In the genomic region with DNA sequence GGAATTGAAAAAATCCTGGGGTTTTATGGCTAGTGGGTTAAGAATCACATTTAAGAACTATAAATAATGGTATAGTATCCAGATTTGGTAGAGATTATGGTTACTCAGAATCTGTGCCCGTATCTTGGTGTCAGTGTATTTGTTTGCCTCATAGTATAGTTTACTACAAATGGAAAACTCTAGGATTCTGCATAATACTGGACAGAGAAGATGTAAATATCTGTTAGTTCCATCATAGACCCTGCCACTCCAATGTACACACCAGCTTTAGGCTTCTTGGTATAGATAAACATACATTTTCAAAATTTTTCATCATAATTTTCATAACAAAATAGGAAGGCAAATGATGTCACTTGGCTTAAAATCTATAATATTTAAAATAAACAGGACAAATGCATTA, we compare ENCODE assay signal across 20 cellular contexts.
DNase-seq lines count a peak whose midpoint lies in the region; ATAC-seq and TF ChIP-seq lines count a peak whose summit lies in the region.
"Had no signal": no experiment of that assay in that cellular context is flagged by ENCODE, and none has a peak within 500 bp of the region (broad histone marks: within the 10 kb centered on the region; RNA-seq: fewer than 3 reads in every experiment).

No MANE protein-coding gene starts in this region.

- intact Hi-C loops in PC-3 (cut with micrococcal nuclease) = no loop called here

- no peaks in the 10 kb centered on the region for H3K9me3 ChIP-seq in PC-3 (ENCODE audit: low read length)
- H3K9me3 ChIP-seq in MG63 = no peaks in the 10 kb centered on the region; the same call in 1 of the 2 replicates
- H3K9me3 ChIP-seq: BE2C had no signal

- no peak for DNase-seq in T-helper 2 cell treated with Interferon-gamma antibody and Interleukin-4, amounts not matched to agents 5 μg/mL and 100 μg/mL, for 36 hours (ENCODE audit: low spot score)
- no peak for DNase-seq in T-helper 2 cell
- no peak for DNase-seq in PC-3
- no peak for DNase-seq in kidney glomerular epithelial cell (lab: John Stamatoyannopoulos, UW)
- DNase-seq in NCI-H1105 (lab: John Stamatoyannopoulos, UW) = no peak
- DNase-seq in mucosa of gallbladder (ENCODE audit: low spot score) = no peak
- no peak for DNase-seq in MG63
- DNase-seq: 8988T; BE2C; Calu3; CD4-positive, alpha-beta T cell; EL; MV-4-11; NCI-H1417 treated with DMSO at 0.1 percent for 48 hours; NCI-H2029 treated with DMSO at 0.1 percent for 48 hours; NCI-H2171 treated with DMSO at 0.1 percent for 48 hours; NCI-H446; Right ventricle myocardium superior had no signal

- H3K27me3 ChIP-seq in PC-3 (ENCODE audit: low read length) (0 out of 2 replicates have a peak, but pooled peaks cover 5% of the 10 kb centered on the region), MG63 (no peaks in the 10 kb centered on the region)
- H3K27me3 ChIP-seq: BE2C had no signal

- H3F3A ChIP-seq in PC-3 (ENCODE audit: low read length, unreplicated experiment) = no peaks in the 10 kb centered on the region

- H3K4me2 ChIP-seq in PC-3 (ENCODE audit: low read length) = peak overlapping the region; percentile 48

- CTCF ChIA-PET in PC-3 (lab: Charles Lee) = no interaction called here

- H3K9me3 Mint-ChIP-seq in T-helper 2 cell treated with Interferon-gamma antibody and Interleukin-4, amounts not matched to agents 5 μg/mL and 100 μg/mL, for 36 hours = peaks cover 4% of the 10 kb centered on the region

- POLR2A ChIA-PET in PC-3 (lab: Charles Lee; ENCODE audit: unreplicated experiment) = no interaction called here

- no peaks in the 10 kb centered on the region for H4K20me1 ChIP-seq in PC-3 (ENCODE audit: low read length)

- H3K4me3 ChIP-seq in PC-3 (ENCODE audit: low read length) (no peak overlapping the region), MG63 (no peak overlapping the region)

- no peak overlapping the region for H2AFZ ChIP-seq in PC-3 (ENCODE audit: low read length)

- BruUV-seq in PC-3 (replicated peaks; lab: Mats Ljungman, UMichigan) = no TSS peak

- peak overlapping the region; percentile 61 for H3K27ac ChIP-seq in PC-3 (ENCODE audit: low read length)

- H3K27ac Mint-ChIP-seq in T-helper 2 cell treated with Interferon-gamma antibody and Interleukin-4, amounts not matched to agents 5 μg/mL and 100 μg/mL, for 36 hours = peak overlapping the region; percentile 34
- H3K27ac Mint-ChIP-seq: CD4-positive, alpha-beta T cell; IgD-negative memory B cell had no signal

- ATAC-seq in HG03565 (IDR thresholded peaks at IDR 0.05; ENCODE audit: unreplicated experiment) (peak; percentile 12), PC-3 (no peak)

- no peaks in the 10 kb centered on the region for H3K36me3 ChIP-seq in PC-3 (ENCODE audit: low read depth, low read length)
- H3K36me3 ChIP-seq in MG63 = no peaks in the 10 kb centered on the region
- H3K36me3 ChIP-seq: BE2C had no signal

- H3K4me1 Mint-ChIP-seq in T-helper 2 cell treated with Interferon-gamma antibody and Interleukin-4, amounts not matched to agents 5 μg/mL and 100 μg/mL, for 36 hours (ENCODE audit: low read depth) = peaks cover 22% of the 10 kb centered on the region
- H3K4me1 Mint-ChIP-seq: IgD-negative memory B cell had no signal

- peaks cover 11% of the 10 kb centered on the region for H3K27me3 Mint-ChIP-seq in T-helper 2 cell treated with Interferon-gamma antibody and Interleukin-4, amounts not matched to agents 5 μg/mL and 100 μg/mL, for 36 hours (ENCODE audit: low read depth)
- H3K27me3 Mint-ChIP-seq: CD4-positive, alpha-beta T cell; IgD-negative memory B cell had no signal

- no peaks in the 10 kb centered on the region for H3K79me2 ChIP-seq in PC-3 (ENCODE audit: low read length)

- H3K9me2 ChIP-seq in PC-3 (replicated peaks; ENCODE audit: low read length) = no peaks in the 10 kb centered on the region

- peaks cover 14% of the 10 kb centered on the region for H3K4me1 ChIP-seq in PC-3 (ENCODE audit: insufficient read depth, low read length)
- H3K4me1 ChIP-seq: BE2C had no signal

- peaks cover 4% of the 10 kb centered on the region for H3K36me3 Mint-ChIP-seq in T-helper 2 cell treated with Interferon-gamma antibody and Interleukin-4, amounts not matched to agents 5 μg/mL and 100 μg/mL, for 36 hours (ENCODE audit: low read depth)
- H3K36me3 Mint-ChIP-seq: IgD-negative memory B cell had no signal

- no peak for TF ChIP-seq CTCF in PC-3 (conservative IDR thresholded peaks at IDR 0.05; ENCODE audit: low read depth, low read length)

- no peak overlapping the region for H3K9ac ChIP-seq in PC-3 (ENCODE audit: low read length)

- H3K4me3 Mint-ChIP-seq in T-helper 2 cell treated with Interferon-gamma antibody and Interleukin-4, amounts not matched to agents 5 μg/mL and 100 μg/mL, for 36 hours = no peak overlapping the region
- H3K4me3 Mint-ChIP-seq: CD4-positive, alpha-beta T cell; IgD-negative memory B cell had no signal
